12 cellular contexts compared by ENCODE assay signal in genomic region chr1:234691567-234691966, GRCh38.
DNase-seq lines count a peak whose midpoint lies in the region; ATAC-seq and TF ChIP-seq lines count a peak whose summit lies in the region.
"Had no signal": no experiment of that assay in that cellular context is flagged by ENCODE, and none has a peak within 500 bp of the region (broad histone marks: within the 10 kb centered on the region; RNA-seq: fewer than 3 reads in every experiment).

No MANE protein-coding gene starts in this region.

- no peaks in the 10 kb centered on the region for H3K27me3 ChIP-seq in PC-9 (ENCODE audit: insufficient read depth, low read depth)

- no peaks in the 10 kb centered on the region for H4K20me1 ChIP-seq in PC-9 (ENCODE audit: insufficient read depth)

- H3K4me1 Mint-ChIP-seq in activated naive CD8-positive, alpha-beta T cell treated with anti-CD3 and anti-CD28 coated beads, Interleukin-2, amount 50 U/mL, for 24 hours: peaks cover 6% of the 10 kb centered on the region
- peaks cover 2% of the 10 kb centered on the region for H3K4me1 Mint-ChIP-seq in activated naive CD8-positive, alpha-beta T cell treated with anti-CD3 and anti-CD28 coated beads for 36 hours
- H3K4me1 Mint-ChIP-seq in type B pancreatic cell (ENCODE audit: unreplicated experiment) (no peaks in the 10 kb centered on the region), mesothelial cell of epicardium (no peaks in the 10 kb centered on the region)

- H3K9me2 ChIP-seq in PC-9 (ENCODE audit: insufficient read depth): no peaks in the 10 kb centered on the region

- no peaks in the 10 kb centered on the region for H3K27me3 Mint-ChIP-seq in activated naive CD8-positive, alpha-beta T cell treated with anti-CD3 and anti-CD28 coated beads, Interleukin-2, amount 50 U/mL, for 24 hours
- no peaks in the 10 kb centered on the region for H3K27me3 Mint-ChIP-seq in activated naive CD8-positive, alpha-beta T cell treated with anti-CD3 and anti-CD28 coated beads for 36 hours
- H3K27me3 Mint-ChIP-seq in type B pancreatic cell (no peaks in the 10 kb centered on the region), mesothelial cell of epicardium (ENCODE audit: low read depth) (no peaks in the 10 kb centered on the region)
- H3K27me3 Mint-ChIP-seq: activated T-cell treated with anti-CD3 and anti-CD28 coated beads, Interleukin-2, amount 50 U/mL, for 24 hours had no signal

- H3K36me3 ChIP-seq in PC-9 (ENCODE audit: low read depth): no peaks in the 10 kb centered on the region

- H3K27ac ChIP-seq in PC-9: no peak overlapping the region
- H3K27ac ChIP-seq: coronary artery had no signal

- no peaks in the 10 kb centered on the region for H3K9me3 Mint-ChIP-seq in activated naive CD8-positive, alpha-beta T cell treated with anti-CD3 and anti-CD28 coated beads, Interleukin-2, amount 50 U/mL, for 24 hours
- peaks cover 2% of the 10 kb centered on the region for H3K9me3 Mint-ChIP-seq in activated naive CD8-positive, alpha-beta T cell treated with anti-CD3 and anti-CD28 coated beads for 36 hours
- H3K9me3 Mint-ChIP-seq in type B pancreatic cell: no peaks in the 10 kb centered on the region
- H3K9me3 Mint-ChIP-seq in mesothelial cell of epicardium: peaks cover 7% of the 10 kb centered on the region
- H3K9me3 Mint-ChIP-seq: activated T-cell treated with anti-CD3 and anti-CD28 coated beads, Interleukin-2, amount 50 U/mL, for 24 hours had no signal

- no peak overlapping the region for H2AFZ ChIP-seq in PC-9

- peaks cover 6% of the 10 kb centered on the region for H3K9me3 ChIP-seq in PC-9 (ENCODE audit: insufficient read depth, low read depth)

- ATAC-seq in activated naive CD8-positive, alpha-beta T cell treated with anti-CD3 and anti-CD28 coated beads, Interleukin-2, amount 50 U/mL, for 24 hours: peak; percentile 68
- ATAC-seq in esophagus mucosa: peak; percentile 44

- no peak overlapping the region for H3K4me2 ChIP-seq in PC-9

- H3K79me2 ChIP-seq in PC-9 (ENCODE audit: low read depth): no peaks in the 10 kb centered on the region

- H3F3A ChIP-seq in PC-9 (ENCODE audit: insufficient read depth, low read depth): peaks cover 20% of the 10 kb centered on the region

- TF ChIP-seq CTCF in PC-9 (conservative IDR thresholded peaks at IDR 0.05) (peak; percentile 46), type B pancreatic cell (conservative IDR thresholded peaks at IDR 0.05) (peak; percentile 53), mesothelial cell of epicardium (IDR thresholded peaks at IDR 0.05; ENCODE audit: unreplicated experiment) (no peak)

- POLR2A ChIA-PET in PC-9 (lab: Charles Lee; ENCODE audit: unreplicated experiment): no interaction called here

- H3K4me1 ChIP-seq in PC-9 (replicated peaks; ENCODE audit: insufficient read depth): no peaks in the 10 kb centered on the region

- H3K4me3 Mint-ChIP-seq in activated naive CD8-positive, alpha-beta T cell treated with anti-CD3 and anti-CD28 coated beads, Interleukin-2, amount 50 U/mL, for 24 hours: no peak overlapping the region
- no peak overlapping the region for H3K4me3 Mint-ChIP-seq in activated naive CD8-positive, alpha-beta T cell treated with anti-CD3 and anti-CD28 coated beads for 36 hours
- H3K4me3 Mint-ChIP-seq in type B pancreatic cell: no peak overlapping the region
- H3K4me3 Mint-ChIP-seq in mesothelial cell of epicardium: no peak overlapping the region
- H3K4me3 Mint-ChIP-seq: activated T-cell treated with anti-CD3 and anti-CD28 coated beads, Interleukin-2, amount 50 U/mL, for 24 hours had no signal

- H3K27ac Mint-ChIP-seq in activated naive CD8-positive, alpha-beta T cell treated with anti-CD3 and anti-CD28 coated beads, Interleukin-2, amount 50 U/mL, for 24 hours: no peak overlapping the region
- no peak overlapping the region for H3K27ac Mint-ChIP-seq in activated naive CD8-positive, alpha-beta T cell treated with anti-CD3 and anti-CD28 coated beads for 36 hours
- H3K27ac Mint-ChIP-seq in type B pancreatic cell (no peak overlapping the region), mesothelial cell of epicardium (no peak overlapping the region)
- H3K27ac Mint-ChIP-seq: activated T-cell treated with anti-CD3 and anti-CD28 coated beads, Interleukin-2, amount 50 U/mL, for 24 hours had no signal

- CTCF ChIA-PET in PC-9 (lab: Charles Lee): no interaction called here

- intact Hi-C loops in PC-9 (cut with micrococcal nuclease; ENCODE audit: unreplicated experiment): no loop called here

- no TSS peak for BruUV-seq in PC-9 (replicated peaks; lab: Mats Ljungman, UMichigan)

- H3K4me3 ChIP-seq in PC-9: no peak overlapping the region
- H3K4me3 ChIP-seq: coronary artery had no signal

- no peaks in the 10 kb centered on the region for H3K36me3 Mint-ChIP-seq in activated naive CD8-positive, alpha-beta T cell treated with anti-CD3 and anti-CD28 coated beads, Interleukin-2, amount 50 U/mL, for 24 hours (ENCODE audit: low read depth)
- H3K36me3 Mint-ChIP-seq in activated naive CD8-positive, alpha-beta T cell treated with anti-CD3 and anti-CD28 coated beads for 36 hours: no peaks in the 10 kb centered on the region
- H3K36me3 Mint-ChIP-seq in type B pancreatic cell (no peaks in the 10 kb centered on the region), mesothelial cell of epicardium (no peaks in the 10 kb centered on the region)

- no peak for DNase-seq in activated naive CD8-positive, alpha-beta T cell treated with anti-CD3 and anti-CD28 coated beads, Interleukin-2, amount 50 U/mL, for 24 hours
- no peak for DNase-seq in activated naive CD8-positive, alpha-beta T cell treated with anti-CD3 and anti-CD28 coated beads for 36 hours
- DNase-seq in PC-9 (no peak), type B pancreatic cell (ENCODE audit: extremely low spot score, unreplicated experiment) (no peak), mesenteric fat pad (ENCODE audit: low spot score) (no peak), mesothelial cell of epicardium (ENCODE audit: low spot score in 2 of 2, unreplicated experiment in 2 of 2) (no peak), NCI-H774 (lab: John Stamatoyannopoulos, UW) (no peak)
- DNase-seq: activated T-cell treated with anti-CD3 and anti-CD28 coated beads, Interleukin-2, amount 50 U/mL, for 24 hours; C1 segment of cervical spinal cord; NCI-H69 had no signal
